ENCODE assay signal across 11 cellular contexts in the genomic region with DNA sequence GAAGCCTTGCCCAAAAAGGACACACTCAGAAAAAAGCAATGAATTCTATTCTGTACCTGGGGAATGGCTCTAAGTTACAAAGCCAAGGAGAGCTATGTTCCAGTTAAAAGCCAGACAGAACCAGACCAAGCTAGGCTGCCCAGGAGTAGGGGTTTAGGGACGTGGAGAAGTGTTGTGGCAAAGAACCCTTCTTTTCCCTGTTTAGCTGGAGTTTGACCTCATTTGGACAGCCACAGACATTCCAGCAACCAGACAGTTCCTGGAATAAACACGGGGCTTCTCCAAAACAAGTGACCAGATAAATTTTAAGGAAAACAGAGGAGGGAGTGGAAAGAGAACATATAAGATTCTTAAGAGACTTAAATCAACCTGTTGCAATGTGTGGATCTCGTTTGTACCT.
"Had no signal": no experiment of that assay in that cellular context is flagged by ENCODE, and none has a peak within 500 bp of the region (broad histone marks: within the 10 kb centered on the region; RNA-seq: fewer than 3 reads in every experiment).

No MANE protein-coding gene starts in this region.

- ATAC-seq: activated CD8-positive, alpha-beta T cell treated with anti-CD3 and anti-CD28 coated beads for 36 hours; activated T-cell treated with anti-CD3 and anti-CD28 coated beads, Interleukin-2, amount 50 U/mL, for 72 hours had no signal

- DNase-seq: activated CD4-positive, alpha-beta T cell treated with anti-CD3 and anti-CD28 coated beads for 36 hours; activated CD8-positive, alpha-beta memory T cell treated with anti-CD3 and anti-CD28 coated beads, Interleukin-2, amount 50 U/mL, for 4 hours; activated CD8-positive, alpha-beta T cell treated with anti-CD3 and anti-CD28 coated beads for 36 hours; activated gamma-delta T cell treated with Interleukin-2 at 50 U/mL for 16 hours; activated T-cell treated with anti-CD3 and anti-CD28 coated beads, Interleukin-2, amount 50 U/mL, for 72 hours; effector memory CD4-positive, alpha-beta T cell; immature natural killer cell; mesenchymal stem cell; WERI-Rb-1 had no signal

- H3K4me3 ChIP-seq: skin epidermis had no signal

- H3K27ac ChIP-seq: epithelial cell of prostate, WERI-Rb-1 had no signal
